Comparison of ENCODE assay signal across 28 cellular contexts in the genomic region with DNA sequence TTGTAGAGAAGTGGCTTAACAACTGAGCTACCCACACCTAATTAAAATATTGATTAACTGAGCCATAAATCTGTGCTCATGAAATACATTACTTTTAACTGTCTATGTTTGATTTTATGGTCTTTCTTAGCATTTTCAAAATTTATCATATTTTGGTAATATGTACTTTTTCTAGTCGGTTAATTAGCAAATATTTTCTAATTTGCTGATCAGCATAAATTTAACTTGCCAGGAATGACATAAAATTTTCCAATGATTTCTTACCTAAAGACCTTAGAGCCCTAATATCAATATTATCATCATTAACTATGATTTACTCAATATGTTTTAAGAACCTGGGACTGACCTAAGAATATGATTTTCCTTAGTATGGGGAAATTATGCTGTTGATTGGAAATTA.
"Had no signal": no experiment of that assay in that cellular context is flagged by ENCODE, and none has a peak within 500 bp of the region (broad histone marks: within the 10 kb centered on the region; RNA-seq: fewer than 3 reads in every experiment).

No MANE protein-coding gene starts in this region.

- DNase-seq: colonic mucosa; cortex of kidney; dermis blood vessel endothelial cell; dorsolateral prefrontal cortex; effector CD4-positive, alpha-beta T cell; effector CD8-positive, alpha-beta T cell; effector memory CD4-positive, alpha-beta T cell; effector memory CD8-positive, alpha-beta T cell; endodermal cell; erythroblast; esophagus squamous epithelium; foreskin fibroblast; foreskin keratinocyte; foreskin melanocyte; gastrocnemius medialis; glutamatergic neuron; head of caudate nucleus; heart left ventricle; heart right ventricle had no signal

- H3K4me1 ChIP-seq: colonic mucosa, esophagus muscularis mucosa, esophagus squamous epithelium, foreskin keratinocyte, gastrocnemius medialis, gastroesophageal sphincter, heart left ventricle, heart right ventricle had no signal

- H3K36me3 ChIP-seq: colonic mucosa, esophagus muscularis mucosa, esophagus squamous epithelium, gastrocnemius medialis, gastroesophageal sphincter, heart left ventricle, heart right ventricle had no signal

- H3K27ac ChIP-seq: colonic mucosa, coronary artery, dorsolateral prefrontal cortex, epithelial cell of prostate, esophagus muscularis mucosa, esophagus squamous epithelium, foreskin keratinocyte, gastrocnemius medialis, gastroesophageal sphincter, heart left ventricle, heart right ventricle, hepatocyte had no signal

- H3K4me3 ChIP-seq: colonic mucosa, coronary artery, dorsolateral prefrontal cortex, esophagus muscularis mucosa, esophagus squamous epithelium, gastrocnemius medialis, gastroesophageal sphincter, heart left ventricle, heart right ventricle, hepatocyte had no signal

- H3K79me2 ChIP-seq: hepatocyte had no signal

- H3K27me3 ChIP-seq: colonic mucosa, esophagus muscularis mucosa, hepatocyte had no signal

- H3K9me3 ChIP-seq: colonic mucosa, gastrocnemius medialis had no signal

- H3K4me2 ChIP-seq: hepatocyte had no signal

- H2AFZ ChIP-seq: hepatocyte had no signal

- ATAC-seq: effector memory CD8-positive, alpha-beta T cell; esophagus mucosa; foreskin keratinocyte; gastrocnemius medialis; gastroesophageal sphincter; heart left ventricle; heart right ventricle had no signal

- FAIRE-seq: endometrium, endothelial cell of umbilical vein, frontal cortex had no signal
